ENCODE assay signal across 1 cellular context in the genomic region with DNA sequence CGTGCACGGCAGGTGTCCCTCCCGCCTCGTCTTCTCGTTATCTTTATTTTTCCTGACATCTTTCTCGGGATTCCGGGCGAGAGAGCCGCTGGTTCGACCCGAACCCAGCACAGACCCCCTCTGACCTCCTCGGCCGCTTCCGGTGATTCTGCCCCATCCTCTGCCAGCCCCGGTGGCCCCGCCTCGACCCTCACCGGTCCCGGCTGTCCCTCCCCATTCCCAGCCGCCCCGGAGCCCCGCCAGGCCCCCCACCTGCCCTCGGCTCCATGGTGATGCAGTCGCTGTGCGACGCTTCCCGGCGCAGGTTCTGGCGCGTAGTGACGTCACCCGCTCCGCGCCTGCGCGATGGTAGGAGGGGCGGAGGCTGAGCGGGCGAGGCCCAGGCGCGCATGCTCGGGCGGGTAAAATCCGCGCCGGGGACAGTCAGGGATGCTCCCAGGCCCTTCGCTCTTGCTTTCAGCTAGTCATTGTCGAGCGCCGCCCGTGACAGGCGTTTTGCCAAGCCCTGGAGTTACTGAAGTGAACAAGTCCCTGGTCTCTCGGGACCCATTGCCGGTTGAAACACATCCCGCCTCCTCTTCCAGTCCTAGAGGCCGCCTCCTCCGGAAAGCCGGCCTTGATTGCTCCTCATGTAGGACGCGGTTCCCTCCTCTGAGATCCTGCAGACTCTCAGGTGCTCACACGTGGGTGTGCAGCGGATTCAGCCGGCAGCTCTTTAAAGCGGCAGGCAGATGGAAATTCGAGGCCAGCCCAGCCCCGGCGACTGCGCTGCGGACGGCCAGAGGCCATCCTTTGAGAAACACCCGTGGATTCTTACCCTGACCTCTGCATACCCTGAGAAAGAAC.
TF ChIP-seq lines count a peak whose summit lies in the region.

A gene with protein sequence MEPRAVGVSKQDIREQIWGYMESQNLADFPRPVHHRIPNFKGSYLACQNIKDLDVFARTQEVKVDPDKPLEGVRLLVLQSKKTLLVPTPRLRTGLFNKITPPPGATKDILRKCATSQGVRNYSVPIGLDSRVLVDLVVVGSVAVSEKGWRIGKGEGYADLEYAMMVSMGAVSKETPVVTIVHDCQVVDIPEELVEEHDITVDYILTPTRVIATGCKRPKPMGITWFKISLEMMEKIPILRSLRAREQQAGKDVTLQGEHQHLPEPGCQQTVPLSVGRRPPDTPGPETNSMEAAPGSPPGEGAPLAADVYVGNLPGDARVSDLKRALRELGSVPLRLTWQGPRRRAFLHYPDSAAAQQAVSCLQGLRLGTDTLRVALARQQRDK (minus strand): TSS at position 319 of the 846 bp plus-strand sequence. CDS start 51 bp downstream, at position 268.

TF ChIP-seq in HepG2, 621 proteins besides CTCF, POLR2A, EP300 and RAD21 (continued from another document and continues in another):
- TF ChIP-seq, protein P1, sequence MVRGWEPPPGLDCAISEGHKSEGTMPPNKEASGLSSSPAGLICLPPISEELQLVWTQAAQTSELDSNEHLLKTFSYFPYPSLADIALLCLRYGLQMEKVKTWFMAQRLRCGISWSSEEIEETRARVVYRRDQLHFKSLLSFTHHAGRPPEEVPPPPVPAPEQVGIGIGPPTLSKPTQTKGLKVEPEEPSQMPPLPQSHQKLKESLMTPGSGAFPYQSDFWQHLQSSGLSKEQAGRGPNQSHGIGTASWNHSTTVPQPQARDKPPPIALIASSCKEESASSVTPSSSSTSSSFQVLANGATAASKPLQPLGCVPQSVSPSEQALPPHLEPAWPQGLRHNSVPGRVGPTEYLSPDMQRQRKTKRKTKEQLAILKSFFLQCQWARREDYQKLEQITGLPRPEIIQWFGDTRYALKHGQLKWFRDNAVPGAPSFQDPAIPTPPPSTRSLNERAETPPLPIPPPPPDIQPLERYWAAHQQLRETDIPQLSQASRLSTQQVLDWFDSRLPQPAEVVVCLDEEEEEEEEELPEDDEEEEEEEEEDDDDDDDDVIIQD (CRISPR knock-in tag; IDR thresholded peaks at IDR 0.05; ENCODE audit: low read depth), result no peak
- peak; percentile 80 for TF ChIP-seq ZNF788 (CRISPR knock-in tag; IDR thresholded peaks at IDR 0.05; ENCODE audit: borderline replicate concordance)
- no peak for TF ChIP-seq FOXK2 (IDR thresholded peaks at IDR 0.05)
- TF ChIP-seq RFXANK (CRISPR knock-in tag; IDR thresholded peaks at IDR 0.05), result 0 out of 2 replicates have a peak, but pooled peaks have one; percentile 33
- peak; percentile 34; the same call in 1 of the 2 replicates for TF ChIP-seq ZNF124 (CRISPR knock-in tag; IDR thresholded peaks at IDR 0.05)
- no peak for TF ChIP-seq KAT2B (IDR thresholded peaks at IDR 0.05; ENCODE audit: borderline replicate concordance, low read depth, low read length)
- TF ChIP-seq, protein P2, sequence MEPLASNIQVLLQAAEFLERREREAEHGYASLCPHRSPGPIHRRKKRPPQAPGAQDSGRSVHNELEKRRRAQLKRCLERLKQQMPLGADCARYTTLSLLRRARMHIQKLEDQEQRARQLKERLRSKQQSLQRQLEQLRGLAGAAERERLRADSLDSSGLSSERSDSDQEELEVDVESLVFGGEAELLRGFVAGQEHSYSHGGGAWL (CRISPR knock-in tag; IDR thresholded peaks at IDR 0.05), result no peak
- TF ChIP-seq RXRB (CRISPR knock-in tag; IDR thresholded peaks at IDR 0.05; ENCODE audit: borderline replicate concordance), result peak; percentile 40; the same call in 1 of the 2 replicates
- TF ChIP-seq KDM1A (CRISPR knock-in tag; IDR thresholded peaks at IDR 0.05), result peak; percentile 45; the same call in 1 of the 2 replicates
- TF ChIP-seq, protein P3, sequence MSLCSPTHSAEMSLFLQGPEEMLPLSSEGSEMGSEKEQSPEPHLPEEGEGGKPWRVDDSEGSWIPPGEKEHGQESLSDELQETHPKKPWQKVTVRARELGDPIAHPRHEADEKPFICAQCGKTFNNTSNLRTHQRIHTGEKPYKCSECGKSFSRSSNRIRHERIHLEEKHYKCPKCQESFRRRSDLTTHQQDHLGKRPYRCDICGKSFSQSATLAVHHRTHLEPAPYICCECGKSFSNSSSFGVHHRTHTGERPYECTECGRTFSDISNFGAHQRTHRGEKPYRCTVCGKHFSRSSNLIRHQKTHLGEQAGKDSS (CRISPR knock-in tag; IDR thresholded peaks at IDR 0.05; ENCODE audit: borderline replicate concordance, low read depth), result no peak; the same call in 1 of the 2 replicates
- peak; percentile 93 for TF ChIP-seq KDM2A (CRISPR knock-in tag; IDR thresholded peaks at IDR 0.05; ENCODE audit: borderline replicate concordance, low read depth)
- TF ChIP-seq ZNF678 (CRISPR knock-in tag; IDR thresholded peaks at IDR 0.05), result peak; percentile 88
- TF ChIP-seq BRCA1 (CRISPR knock-in tag; IDR thresholded peaks at IDR 0.05), result no peak
- TF ChIP-seq KDM6A (CRISPR knock-in tag; IDR thresholded peaks at IDR 0.05; ENCODE audit: low read depth), result no peak
- TF ChIP-seq KDM5A (IDR thresholded peaks at IDR 0.05; ENCODE audit: borderline replicate concordance, low read length), result peak; percentile 95
- TF ChIP-seq SRY (CRISPR knock-in tag; IDR thresholded peaks at IDR 0.05), result 0 out of 2 replicates have a peak, but pooled peaks have one; percentile 46
- no peak; the same call in 1 of the 2 replicates for TF ChIP-seq ZNF224 (CRISPR knock-in tag; IDR thresholded peaks at IDR 0.05)
- TF ChIP-seq ZNF562 (CRISPR knock-in tag; IDR thresholded peaks at IDR 0.05; ENCODE audit: borderline replicate concordance), result no peak
- TF ChIP-seq, protein P4, sequence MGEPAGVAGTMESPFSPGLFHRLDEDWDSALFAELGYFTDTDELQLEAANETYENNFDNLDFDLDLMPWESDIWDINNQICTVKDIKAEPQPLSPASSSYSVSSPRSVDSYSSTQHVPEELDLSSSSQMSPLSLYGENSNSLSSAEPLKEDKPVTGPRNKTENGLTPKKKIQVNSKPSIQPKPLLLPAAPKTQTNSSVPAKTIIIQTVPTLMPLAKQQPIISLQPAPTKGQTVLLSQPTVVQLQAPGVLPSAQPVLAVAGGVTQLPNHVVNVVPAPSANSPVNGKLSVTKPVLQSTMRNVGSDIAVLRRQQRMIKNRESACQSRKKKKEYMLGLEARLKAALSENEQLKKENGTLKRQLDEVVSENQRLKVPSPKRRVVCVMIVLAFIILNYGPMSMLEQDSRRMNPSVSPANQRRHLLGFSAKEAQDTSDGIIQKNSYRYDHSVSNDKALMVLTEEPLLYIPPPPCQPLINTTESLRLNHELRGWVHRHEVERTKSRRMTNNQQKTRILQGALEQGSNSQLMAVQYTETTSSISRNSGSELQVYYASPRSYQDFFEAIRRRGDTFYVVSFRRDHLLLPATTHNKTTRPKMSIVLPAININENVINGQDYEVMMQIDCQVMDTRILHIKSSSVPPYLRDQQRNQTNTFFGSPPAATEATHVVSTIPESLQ (CRISPR knock-in tag; conservative IDR thresholded peaks at IDR 0.05), result no peak
- TF ChIP-seq ZNF12 (CRISPR knock-in tag; IDR thresholded peaks at IDR 0.05), result peak; percentile 55; the same call in 1 of the 2 replicates
- TF ChIP-seq MLLT10 (CRISPR knock-in tag; IDR thresholded peaks at IDR 0.05), result no peak
- no peak for TF ChIP-seq MEIS1 (CRISPR knock-in tag; IDR thresholded peaks at IDR 0.05; ENCODE audit: borderline replicate concordance)
- TF ChIP-seq SAFB2 (CRISPR knock-in tag; IDR thresholded peaks at IDR 0.05; ENCODE audit: borderline replicate concordance, low read depth), result 0 out of 2 replicates have a peak, but pooled peaks have one; percentile 51
- TF ChIP-seq, protein P5, sequence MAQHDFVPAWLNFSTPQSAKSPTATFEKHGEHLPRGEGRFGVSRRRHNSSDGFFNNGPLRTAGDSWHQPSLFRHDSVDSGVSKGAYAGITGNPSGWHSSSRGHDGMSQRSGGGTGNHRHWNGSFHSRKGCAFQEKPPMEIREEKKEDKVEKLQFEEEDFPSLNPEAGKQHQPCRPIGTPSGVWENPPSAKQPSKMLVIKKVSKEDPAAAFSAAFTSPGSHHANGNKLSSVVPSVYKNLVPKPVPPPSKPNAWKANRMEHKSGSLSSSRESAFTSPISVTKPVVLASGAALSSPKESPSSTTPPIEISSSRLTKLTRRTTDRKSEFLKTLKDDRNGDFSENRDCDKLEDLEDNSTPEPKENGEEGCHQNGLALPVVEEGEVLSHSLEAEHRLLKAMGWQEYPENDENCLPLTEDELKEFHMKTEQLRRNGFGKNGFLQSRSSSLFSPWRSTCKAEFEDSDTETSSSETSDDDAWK (CRISPR knock-in tag; IDR thresholded peaks at IDR 0.05), result no peak
- peak; percentile 100 for TF ChIP-seq CREB1 (IDR thresholded peaks at IDR 0.05)
- peak; percentile 99 for TF ChIP-seq CREB1 (CRISPR knock-in tag; IDR thresholded peaks at IDR 0.05)
- peak; percentile 49 for TF ChIP-seq ATF7-NPFF (CRISPR knock-in tag; IDR thresholded peaks at IDR 0.05; ENCODE audit: low read depth)
- TF ChIP-seq, protein P6, sequence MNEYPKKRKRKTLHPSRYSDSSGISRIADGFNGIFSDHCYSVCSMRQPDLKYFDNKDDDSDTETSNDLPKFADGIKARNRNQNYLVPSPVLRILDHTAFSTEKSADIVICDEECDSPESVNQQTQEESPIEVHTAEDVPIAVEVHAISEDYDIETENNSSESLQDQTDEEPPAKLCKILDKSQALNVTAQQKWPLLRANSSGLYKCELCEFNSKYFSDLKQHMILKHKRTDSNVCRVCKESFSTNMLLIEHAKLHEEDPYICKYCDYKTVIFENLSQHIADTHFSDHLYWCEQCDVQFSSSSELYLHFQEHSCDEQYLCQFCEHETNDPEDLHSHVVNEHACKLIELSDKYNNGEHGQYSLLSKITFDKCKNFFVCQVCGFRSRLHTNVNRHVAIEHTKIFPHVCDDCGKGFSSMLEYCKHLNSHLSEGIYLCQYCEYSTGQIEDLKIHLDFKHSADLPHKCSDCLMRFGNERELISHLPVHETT (CRISPR knock-in tag; conservative IDR thresholded peaks at IDR 0.05), result peak; percentile 92
- no peak; the same call in 1 of the 2 replicates for TF ChIP-seq ZNF225 (CRISPR knock-in tag; IDR thresholded peaks at IDR 0.05)
- TF ChIP-seq SETDB1 (CRISPR knock-in tag; IDR thresholded peaks at IDR 0.05; ENCODE audit: borderline replicate concordance), result no peak
- TF ChIP-seq, protein P7, sequence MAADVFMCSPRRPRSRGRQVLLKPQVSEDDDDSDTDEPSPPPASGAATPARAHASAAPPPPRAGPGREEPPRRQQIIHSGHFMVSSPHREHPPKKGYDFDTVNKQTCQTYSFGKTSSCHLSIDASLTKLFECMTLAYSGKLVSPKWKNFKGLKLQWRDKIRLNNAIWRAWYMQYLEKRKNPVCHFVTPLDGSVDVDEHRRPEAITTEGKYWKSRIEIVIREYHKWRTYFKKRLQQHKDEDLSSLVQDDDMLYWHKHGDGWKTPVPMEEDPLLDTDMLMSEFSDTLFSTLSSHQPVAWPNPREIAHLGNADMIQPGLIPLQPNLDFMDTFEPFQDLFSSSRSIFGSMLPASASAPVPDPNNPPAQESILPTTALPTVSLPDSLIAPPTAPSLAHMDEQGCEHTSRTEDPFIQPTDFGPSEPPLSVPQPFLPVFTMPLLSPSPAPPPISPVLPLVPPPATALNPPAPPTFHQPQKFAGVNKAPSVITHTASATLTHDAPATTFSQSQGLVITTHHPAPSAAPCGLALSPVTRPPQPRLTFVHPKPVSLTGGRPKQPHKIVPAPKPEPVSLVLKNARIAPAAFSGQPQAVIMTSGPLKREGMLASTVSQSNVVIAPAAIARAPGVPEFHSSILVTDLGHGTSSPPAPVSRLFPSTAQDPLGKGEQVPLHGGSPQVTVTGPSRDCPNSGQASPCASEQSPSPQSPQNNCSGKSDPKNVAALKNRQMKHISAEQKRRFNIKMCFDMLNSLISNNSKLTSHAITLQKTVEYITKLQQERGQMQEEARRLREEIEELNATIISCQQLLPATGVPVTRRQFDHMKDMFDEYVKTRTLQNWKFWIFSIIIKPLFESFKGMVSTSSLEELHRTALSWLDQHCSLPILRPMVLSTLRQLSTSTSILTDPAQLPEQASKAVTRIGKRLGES (CRISPR knock-in tag; IDR thresholded peaks at IDR 0.05; ENCODE audit: borderline replicate concordance), result no peak
- peak; percentile 35; the same call in 1 of the 2 replicates for TF ChIP-seq RNF2 (conservative IDR thresholded peaks at IDR 0.05; ENCODE audit: low read depth)
- TF ChIP-seq MTA1 (CRISPR knock-in tag; IDR thresholded peaks at IDR 0.05; ENCODE audit: borderline replicate concordance), result 0 out of 2 replicates have a peak, but pooled peaks have one; percentile 44
- TF ChIP-seq FOSL1 (CRISPR knock-in tag; IDR thresholded peaks at IDR 0.05; ENCODE audit: borderline replicate concordance), result 0 out of 2 replicates have a peak, but pooled peaks have one; percentile 25
- TF ChIP-seq GPN1 (CRISPR knock-in tag; IDR thresholded peaks at IDR 0.05; ENCODE audit: borderline replicate concordance), result no peak
- no peak for TF ChIP-seq ATAD3A (CRISPR knock-in tag; IDR thresholded peaks at IDR 0.05)
- 0 out of 2 replicates have a peak, but pooled peaks have one; percentile 27 for TF ChIP-seq RARG (CRISPR knock-in tag; IDR thresholded peaks at IDR 0.05; ENCODE audit: low read depth)
- no peak for TF ChIP-seq CCDC6 (CRISPR knock-in tag; IDR thresholded peaks at IDR 0.05)
- TF ChIP-seq, protein P8, sequence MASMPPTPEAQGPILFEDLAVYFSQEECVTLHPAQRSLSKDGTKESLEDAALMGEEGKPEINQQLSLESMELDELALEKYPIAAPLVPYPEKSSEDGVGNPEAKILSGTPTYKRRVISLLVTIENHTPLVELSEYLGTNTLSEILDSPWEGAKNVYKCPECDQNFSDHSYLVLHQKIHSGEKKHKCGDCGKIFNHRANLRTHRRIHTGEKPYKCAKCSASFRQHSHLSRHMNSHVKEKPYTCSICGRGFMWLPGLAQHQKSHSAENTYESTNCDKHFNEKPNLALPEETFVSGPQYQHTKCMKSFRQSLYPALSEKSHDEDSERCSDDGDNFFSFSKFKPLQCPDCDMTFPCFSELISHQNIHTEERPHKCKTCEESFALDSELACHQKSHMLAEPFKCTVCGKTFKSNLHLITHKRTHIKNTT (CRISPR knock-in tag; IDR thresholded peaks at IDR 0.05), result no peak
- no peak for TF ChIP-seq RORA (CRISPR knock-in tag; IDR thresholded peaks at IDR 0.05)
- TF ChIP-seq ZNF432 (CRISPR knock-in tag; IDR thresholded peaks at IDR 0.05; ENCODE audit: borderline replicate concordance), result no peak
- TF ChIP-seq KDM3A (CRISPR knock-in tag; IDR thresholded peaks at IDR 0.05; ENCODE audit: low read depth), result no peak
- TF ChIP-seq SALL2 (CRISPR knock-in tag; IDR thresholded peaks at IDR 0.05), result peak; percentile 86; the same call in 1 of the 2 replicates
- no peak for TF ChIP-seq GFI1 (CRISPR knock-in tag; IDR thresholded peaks at IDR 0.05; ENCODE audit: borderline replicate concordance)
- peak; percentile 98 for TF ChIP-seq SPEN (CRISPR knock-in tag; IDR thresholded peaks at IDR 0.05; ENCODE audit: low read depth)
- TF ChIP-seq, protein P9, sequence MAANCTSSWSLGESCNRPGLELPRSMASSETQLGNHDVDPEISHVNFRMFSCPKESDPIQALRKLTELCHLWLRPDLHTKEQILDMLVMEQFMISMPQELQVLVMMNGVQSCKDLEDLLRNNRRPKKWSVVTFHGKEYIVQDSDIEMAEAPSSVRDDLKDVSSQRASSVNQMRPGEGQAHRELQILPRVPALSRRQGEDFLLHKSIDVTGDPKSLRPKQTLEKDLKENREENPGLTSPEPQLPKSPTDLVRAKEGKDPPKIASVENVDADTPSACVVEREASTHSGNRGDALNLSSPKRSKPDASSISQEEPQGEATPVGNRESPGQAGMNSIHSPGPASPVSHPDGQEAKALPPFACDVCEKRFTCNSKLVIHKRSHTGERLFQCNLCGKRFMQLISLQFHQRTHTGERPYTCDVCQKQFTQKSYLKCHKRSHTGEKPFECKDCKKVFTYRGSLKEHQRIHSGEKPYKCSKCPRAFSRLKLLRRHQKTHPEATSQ (CRISPR knock-in tag; IDR thresholded peaks at IDR 0.05; ENCODE audit: borderline replicate concordance), result no peak
- TF ChIP-seq ZNF629 (CRISPR knock-in tag; conservative IDR thresholded peaks at IDR 0.05), result no peak
- 0 out of 2 replicates have a peak, but pooled peaks have one; percentile 21 for TF ChIP-seq AKAP8 (CRISPR knock-in tag; IDR thresholded peaks at IDR 0.05)
- TF ChIP-seq ZNF207 (IDR thresholded peaks at IDR 0.05; ENCODE audit: borderline replicate concordance), result no peak
- peak; percentile 98 for TF ChIP-seq PHF8 (CRISPR knock-in tag; IDR thresholded peaks at IDR 0.05)
- no peak for TF ChIP-seq ZNF790 (CRISPR knock-in tag; IDR thresholded peaks at IDR 0.05; ENCODE audit: borderline replicate concordance)
